1 cellular context compared by ENCODE assay signal in genomic region chr22:41674941-41675340, GRCh38.
TF ChIP-seq lines count a peak whose summit lies in the region.

No MANE protein-coding gene starts in this region.

TF ChIP-seq in HEK293T, 16 proteins besides CTCF, POLR2A, EP300 and RAD21:
- TF ChIP-seq PKNOX1 (IDR thresholded peaks at IDR 0.05) = no peak
